12 cellular contexts compared by ENCODE assay signal in the genomic region with DNA sequence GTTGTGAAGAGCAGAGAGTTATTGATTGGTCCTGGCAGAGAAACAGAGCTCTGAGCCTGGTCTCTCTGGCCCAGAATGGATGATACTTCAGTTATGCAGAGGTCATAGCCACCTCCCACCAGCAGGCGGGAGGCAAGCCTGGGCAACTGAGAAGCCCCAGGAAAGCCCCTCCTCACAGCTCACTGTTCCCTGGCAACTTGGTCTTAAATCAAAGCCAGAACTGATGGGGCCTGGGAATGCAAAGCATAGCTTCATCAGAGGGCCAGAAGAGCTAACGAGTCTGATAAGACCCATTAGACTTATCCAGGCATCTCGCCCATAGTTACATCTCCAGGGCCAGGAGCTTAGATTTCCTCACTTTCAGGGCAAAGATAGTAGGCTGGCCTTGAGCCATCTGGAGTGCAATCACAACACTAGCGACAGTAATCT. TPM values are rescaled to one million over a fixed set of nuclear protein-coding genes. Genes with fewer than 3 reads are reported as not detected.
A peak's percentile ranks its signal among the peaks of the same experiment; 100 is the strongest.
DNase-seq lines count a peak whose midpoint lies in the region; ATAC-seq, FAIRE-seq and TF ChIP-seq lines count a peak whose summit lies in the region.
"Had no signal": no experiment of that assay in that cellular context is flagged by ENCODE, and none has a peak within 500 bp of the region (broad histone marks: within the 10 kb centered on the region; RNA-seq: fewer than 3 reads in every experiment).

No MANE protein-coding gene starts in this region.

- H3K79me2 ChIP-seq in Karpas-422 (ENCODE audit: low read length) = no peaks in the 10 kb centered on the region

- no peak overlapping the region for H3K27ac ChIP-seq in Karpas-422 (ENCODE audit: low read length)
- H3K27ac ChIP-seq: suprapubic skin had no signal

- peaks cover 3% of the 10 kb centered on the region for H3K27me3 Mint-ChIP-seq in endothelial cell (ENCODE audit: unreplicated experiment)

- FAIRE-seq in GM12892 (lab: Jason Lieb, UNC) = no peak
- FAIRE-seq: islet of Langerhans had no signal

- H3K27ac Mint-ChIP-seq in endothelial cell (ENCODE audit: unreplicated experiment) = no peak overlapping the region

- no peak overlapping the region for H3K4me2 ChIP-seq in Karpas-422 (ENCODE audit: low read depth, low read length, poor library complexity, severe bottlenecking)

- DNase-seq in Karpas-422 = peak; percentile 47
- DNase-seq in endothelial cell (ENCODE audit: low spot score) = peak; percentile 38
- peak; percentile 41 for DNase-seq in mesenteric fat pad (ENCODE audit: low spot score)
- no peak for DNase-seq in NCI-H1417 treated with DMSO at 0.1 percent for 48 hours (lab: John Stamatoyannopoulos, UW)
- no peak for DNase-seq in GM12892 (ENCODE audit: insufficient read length)
- DNase-seq in GDM1 (lab: John Stamatoyannopoulos, UW) = no peak
- DNase-seq: activated CD4-positive, alpha-beta T cell treated with anti-CD3 and anti-CD28 coated beads for 48 hours; DMS79 treated with DMSO at 0.1 percent for 48 hours had no signal

- H3K4me3 ChIP-seq in Karpas-422 (ENCODE audit: low read length) = no peak overlapping the region
- H3K4me3 ChIP-seq: suprapubic skin had no signal

- H3K27me3 ChIP-seq in Karpas-422 (ENCODE audit: low read length) = no peaks in the 10 kb centered on the region
- H3K27me3 ChIP-seq: suprapubic skin had no signal

- no peaks in the 10 kb centered on the region for H3K9me2 ChIP-seq in Karpas-422 (replicated peaks; ENCODE audit: insufficient read depth, low read length)

- TF ChIP-seq POLR2A in GM12892 (IDR thresholded peaks at IDR 0.05; ENCODE audit: low read depth, low read length) = no peak

- TF ChIP-seq CTCF in GM12872 (IDR thresholded peaks at IDR 0.05; ENCODE audit: insufficient read depth, low read depth, low read length) (peak; percentile 57), endothelial cell (IDR thresholded peaks at IDR 0.05; ENCODE audit: unreplicated experiment) (peak; percentile 53)

- ATAC-seq in GM21367 (IDR thresholded peaks at IDR 0.05; ENCODE audit: unreplicated experiment) = no peak

- peaks cover 4% of the 10 kb centered on the region for H3K4me1 Mint-ChIP-seq in endothelial cell (ENCODE audit: unreplicated experiment)

- no peaks in the 10 kb centered on the region for H3K36me3 Mint-ChIP-seq in endothelial cell (ENCODE audit: low read depth, unreplicated experiment)

- H3K9me3 ChIP-seq in Karpas-422 (ENCODE audit: low read length) = no peaks in the 10 kb centered on the region
- H3K9me3 ChIP-seq: suprapubic skin had no signal

- H3K4me1 ChIP-seq in Karpas-422 (ENCODE audit: low read length) = no peaks in the 10 kb centered on the region
- H3K4me1 ChIP-seq: suprapubic skin had no signal

- H4K20me1 ChIP-seq in Karpas-422 (ENCODE audit: insufficient read depth, low read depth, low read length) = no peaks in the 10 kb centered on the region

- no peaks in the 10 kb centered on the region for H3K9me3 Mint-ChIP-seq in endothelial cell (ENCODE audit: unreplicated experiment)

- no peaks in the 10 kb centered on the region for H3K36me3 ChIP-seq in Karpas-422 (ENCODE audit: insufficient read depth, low read length)
- H3K36me3 ChIP-seq: suprapubic skin had no signal

- no peak overlapping the region for H3K4me3 Mint-ChIP-seq in endothelial cell (ENCODE audit: unreplicated experiment)

- H2AFZ ChIP-seq in Karpas-422 (ENCODE audit: low read length) = no peak overlapping the region

- H3K9ac ChIP-seq in Karpas-422 (ENCODE audit: low read length) = no peak overlapping the region

RNA-seq across cellular contexts. Expression of a gene that starts 5.5 kb away (rescaled TPM):
- 2.6 and 8.9 TPM in 2 replicates for total RNA-seq in Karpas-422 (2014; rRNA removed; shearing (Covaris generic); ENCODE audit: low replicate concordance)
- total RNA-seq in endothelial cell (ENCODE audit: unreplicated experiment) (2.1 TPM), mesenteric fat pad (0.74 TPM)
- 0.57 TPM for polyA plus RNA-seq in GM12892 (2012; ENCODE audit: missing spikeins)

Comparison
In these comparisons a context has a peak if more than half of its experiments do, and no peak if none do; other contexts are left out.
1. DNase-seq: peak in Karpas-422 (single experiment), endothelial cell (single experiment) and mesenteric fat pad (single experiment); none in NCI-H1417 treated with DMSO at 0.1 percent for 48 hours (single experiment), GM12892 (single experiment) and GDM1 (single experiment).